In genomic region chr1:179029293-179029692, GRCh38 we compare ENCODE assay signal across 1 cellular context.
TF ChIP-seq lines count a peak whose summit lies in the region.

No MANE protein-coding gene starts in this region.

TF ChIP-seq in A549, 52 proteins besides CTCF, POLR2A, EP300 and RAD21 (continued from another document):
- TF ChIP-seq PBX3 (IDR thresholded peaks at IDR 0.05): no peak
- no peak for TF ChIP-seq RARB (CRISPR knock-in tag; IDR thresholded peaks at IDR 0.05)
- no peak for TF ChIP-seq HEYL (CRISPR knock-in tag; IDR thresholded peaks at IDR 0.05)
- TF ChIP-seq HDAC2 (IDR thresholded peaks at IDR 0.05): no peak
- no peak for TF ChIP-seq REST (IDR thresholded peaks at IDR 0.05)
- TF ChIP-seq KDM1A (IDR thresholded peaks at IDR 0.05; ENCODE audit: low read depth): no peak
- no peak for TF ChIP-seq MYC (IDR thresholded peaks at IDR 0.05; ENCODE audit: borderline replicate concordance, low read length)
- no peak for TF ChIP-seq ZSCAN20 (CRISPR knock-in tag; IDR thresholded peaks at IDR 0.05)
TF ChIP-seq in A549: peak in this region for 0.
